Comparison of ENCODE assay signal across 8 cellular contexts in genomic region chr3:48428088-48428862, GRCh38. TPM values are rescaled to one million over a fixed set of nuclear protein-coding genes. Genes with fewer than 3 reads are reported as not detected.
DNase-seq lines count a peak whose midpoint lies in the region; ATAC-seq lines count a peak whose summit lies in the region.

No MANE protein-coding gene starts in this region.

- H3K9me3 Mint-ChIP-seq in stimulated activated memory B cell treated with anti-CD40 and anti-IgM and Interleukin-4, amounts not matched to agents 10 μg/mL and 1 μg/mL and 100 μg/mL, for 72 hours, result no peaks in the 10 kb centered on the region

- no peaks in the 10 kb centered on the region for H3K9me3 ChIP-seq in SK-N-MC (ENCODE audit: low read depth, low read length)

- no peak for ATAC-seq in stimulated activated memory B cell treated with anti-CD40 and anti-IgM and Interleukin-4, amounts not matched to agents 10 μg/mL and 1 μg/mL and 100 μg/mL, for 72 hours

- H3K36me3 ChIP-seq in SK-N-MC (ENCODE audit: insufficient read depth, low read length), result no peaks in the 10 kb centered on the region

- H3K4me3 ChIP-seq in SK-N-MC, result peak overlapping the region; percentile 74

- H3K27me3 Mint-ChIP-seq in stimulated activated memory B cell treated with anti-CD40 and anti-IgM and Interleukin-4, amounts not matched to agents 10 μg/mL and 1 μg/mL and 100 μg/mL, for 72 hours, result peaks cover 37% of the 10 kb centered on the region

- no peak overlapping the region for H3K27ac Mint-ChIP-seq in stimulated activated memory B cell treated with anti-CD40 and anti-IgM and Interleukin-4, amounts not matched to agents 10 μg/mL and 1 μg/mL and 100 μg/mL, for 72 hours

- H3K9ac ChIP-seq in SK-N-MC (ENCODE audit: insufficient read length), result no peak overlapping the region

- H3K27ac ChIP-seq in SK-N-MC, result no peak overlapping the region

- peaks cover 10% of the 10 kb centered on the region for H3K4me1 Mint-ChIP-seq in stimulated activated memory B cell treated with anti-CD40 and anti-IgM and Interleukin-4, amounts not matched to agents 10 μg/mL and 1 μg/mL and 100 μg/mL, for 72 hours

- DNase-seq in DMS 273 (lab: John Stamatoyannopoulos, UW; ENCODE audit: unreplicated experiment) (peak; percentile 23), DMS 273 treated with DMSO at 0.1 percent for 48 hours (lab: John Stamatoyannopoulos, UW) (no peak), SK-N-MC (ENCODE audit: low read depth, low spot score) (no peak), globus pallidus (ENCODE audit: low spot score) (peak; percentile 41), renal cortical epithelial cell (ENCODE audit: low read depth) (peak; percentile 71), SKM-1 (lab: John Stamatoyannopoulos, UW; ENCODE audit: unreplicated experiment) (no peak), SW 1271 (lab: John Stamatoyannopoulos, UW) (no peak)

- H3K36me3 Mint-ChIP-seq in stimulated activated memory B cell treated with anti-CD40 and anti-IgM and Interleukin-4, amounts not matched to agents 10 μg/mL and 1 μg/mL and 100 μg/mL, for 72 hours, result peaks cover 7% of the 10 kb centered on the region

- H3K4me3 Mint-ChIP-seq in stimulated activated memory B cell treated with anti-CD40 and anti-IgM and Interleukin-4, amounts not matched to agents 10 μg/mL and 1 μg/mL and 100 μg/mL, for 72 hours, result no peak overlapping the region

RNA-seq across cellular contexts. Expression of gene PLXNB1, which starts 1.6 kb away (rescaled TPM):
- 38.2 and 191 TPM in 2 replicates for total RNA-seq in renal cortical epithelial cell

RNA-seq across cellular contexts. Expression of gene CCDC51, which starts 11.6 kb away (rescaled TPM):
- 24.0 and 37.5 TPM in 2 replicates for total RNA-seq in renal cortical epithelial cell

RNA-seq across cellular contexts. Expression of gene TMA7, which starts 11.8 kb away (rescaled TPM):
- 201 and 228 TPM in 2 replicates for total RNA-seq in renal cortical epithelial cell

RNA-seq across cellular contexts. Expression of gene ATRIP, which starts 18.3 kb away (rescaled TPM):
- total RNA-seq in renal cortical epithelial cell, result 4.3 and 5.2 TPM in 2 replicates

RNA-seq across cellular contexts. Expression of gene FBXW12, which starts 56.3 kb away (rescaled TPM):
- total RNA-seq in renal cortical epithelial cell, result not detected in 2 replicates

Comparison
In these comparisons a context has a peak if more than half of its experiments do, and no peak if none do; other contexts are left out.
1. DNase-seq: peak in DMS 273 (single experiment), globus pallidus (single experiment) and renal cortical epithelial cell (single experiment); none in DMS 273 treated with DMSO at 0.1 percent for 48 hours (single experiment), SK-N-MC (single experiment), SKM-1 (single experiment) and SW 1271 (0 of 2).